Comparison of ENCODE assay signal across 9 cellular contexts in genomic region chr1:52702886-52703787, GRCh38. TPM values are rescaled to one million over a fixed set of nuclear protein-coding genes. Genes with fewer than 3 reads are reported as not detected.
DNase-seq lines count a peak whose midpoint lies in the region; ATAC-seq and TF ChIP-seq lines count a peak whose summit lies in the region.
"Had no signal": no experiment of that assay in that cellular context is flagged by ENCODE, and none has a peak within 500 bp of the region (broad histone marks: within the 10 kb centered on the region; RNA-seq: fewer than 3 reads in every experiment).

No MANE protein-coding gene starts in this region.

- peak overlapping the region; percentile 95 to 99 (median 98) for H3K27ac Mint-ChIP-seq in naive thymus-derived CD8-positive, alpha-beta T cell
- peak overlapping the region; percentile 97 for H3K27ac Mint-ChIP-seq in stimulated activated memory B cell treated with anti-CD40 and anti-IgM and Interleukin-4, amounts not matched to agents 10 μg/mL and 1 μg/mL and 100 μg/mL, for 72 hours

- peaks cover 10 to 34% (median 27%) of the 10 kb centered on the region in 4 donors for H3K4me1 Mint-ChIP-seq in naive thymus-derived CD8-positive, alpha-beta T cell
- peaks cover 30% of the 10 kb centered on the region for H3K4me1 Mint-ChIP-seq in stimulated activated memory B cell treated with anti-CD40 and anti-IgM and Interleukin-4, amounts not matched to agents 10 μg/mL and 1 μg/mL and 100 μg/mL, for 72 hours

- H3K4me3 Mint-ChIP-seq in naive thymus-derived CD8-positive, alpha-beta T cell = peak overlapping the region; percentile 87 to 97 (median 90)
- H3K4me3 Mint-ChIP-seq in stimulated activated memory B cell treated with anti-CD40 and anti-IgM and Interleukin-4, amounts not matched to agents 10 μg/mL and 1 μg/mL and 100 μg/mL, for 72 hours = peak overlapping the region; percentile 81

- no peak for TF ChIP-seq CTCF in fibroblast of pulmonary artery (IDR thresholded peaks at IDR 0.05; ENCODE audit: low read length, missing control alignments)

- no peaks in the 10 kb centered on the region for H3K9me3 Mint-ChIP-seq in naive thymus-derived CD8-positive, alpha-beta T cell
- no peaks in the 10 kb centered on the region for H3K9me3 Mint-ChIP-seq in stimulated activated memory B cell treated with anti-CD40 and anti-IgM and Interleukin-4, amounts not matched to agents 10 μg/mL and 1 μg/mL and 100 μg/mL, for 72 hours

- H3K4me3 ChIP-seq in fibroblast of pulmonary artery (replicated peaks; ENCODE audit: low read depth, low read length) = peak overlapping the region; percentile 54
- H3K4me3 ChIP-seq: SK-N-MC had no signal

- POLR2A ChIA-PET in naive thymus-derived CD8-positive, alpha-beta T cell (lab: Charles Lee) = interaction anchor here (0.6 to 1.8 kb wide), 17 partner anchors 8 to 824 kb away, joined by 3 to 11 read pairs (median 3); partner anchors contain the start of genes ECHDC2, ORC1, PRPF38A and SHISAL2A

- peak; percentile 56 for ATAC-seq in GM19468 (IDR thresholded peaks at IDR 0.05; ENCODE audit: extremely low read depth, unreplicated experiment)
- ATAC-seq in naive thymus-derived CD8-positive, alpha-beta T cell = peak; percentile 94
- peak; percentile 97 for ATAC-seq in stimulated activated memory B cell treated with anti-CD40 and anti-IgM and Interleukin-4, amounts not matched to agents 10 μg/mL and 1 μg/mL and 100 μg/mL, for 72 hours

- peaks cover 0 to 2% (median 0%) of the 10 kb centered on the region in 5 donors for H3K27me3 Mint-ChIP-seq in naive thymus-derived CD8-positive, alpha-beta T cell
- no peaks in the 10 kb centered on the region for H3K27me3 Mint-ChIP-seq in stimulated activated memory B cell treated with anti-CD40 and anti-IgM and Interleukin-4, amounts not matched to agents 10 μg/mL and 1 μg/mL and 100 μg/mL, for 72 hours

- DNase-seq in CD1c-positive myeloid dendritic cell (ENCODE audit: extremely low spot score) (peak; percentile 91), HS-5 (ENCODE audit: low read depth) (peak; percentile 80), RPMI7951 (ENCODE audit: low read depth) (peak; percentile 93), fibroblast of pulmonary artery (ENCODE audit: low read depth) (peak; percentile 90)
- peak; percentile 71 for DNase-seq in activated effector memory CD4-positive, alpha-beta T cell treated with Interleukin-2 at 50 U/mL for 16 hours
- peak; percentile 60 to 92 (median 82) for DNase-seq in naive thymus-derived CD8-positive, alpha-beta T cell

- H3K36me3 Mint-ChIP-seq in naive thymus-derived CD8-positive, alpha-beta T cell = no peaks in the 10 kb centered on the region
- no peaks in the 10 kb centered on the region for H3K36me3 Mint-ChIP-seq in stimulated activated memory B cell treated with anti-CD40 and anti-IgM and Interleukin-4, amounts not matched to agents 10 μg/mL and 1 μg/mL and 100 μg/mL, for 72 hours

RNA-seq across cellular contexts. Expression of gene COA7, which starts 5.0 kb away (rescaled TPM):
- total RNA-seq in RPMI7951 (2014; rRNA removed; shearing (Covaris generic)) = 10.0 and 10.2 TPM in 2 replicates
- 1 to 10 TPM; 2.4 to 3.0 TPM for total RNA-seq in naive thymus-derived CD8-positive, alpha-beta T cell
- polyA plus RNA-seq in naive thymus-derived CD8-positive, alpha-beta T cell = 1 to 10 TPM; 3.1 to 4.2 (median 3.9) TPM

RNA-seq across cellular contexts. Expression of gene ZYG11B, which starts 23.1 kb away (rescaled TPM):
- total RNA-seq in RPMI7951 (2014; rRNA removed; shearing (Covaris generic)) = 23.6 and 27.5 TPM in 2 replicates
- total RNA-seq in naive thymus-derived CD8-positive, alpha-beta T cell = 10 to 100 TPM; 23.6 to 25.9 TPM
- polyA plus RNA-seq in naive thymus-derived CD8-positive, alpha-beta T cell = 10 to 100 TPM; 12.3 to 14.9 (median 12.5) TPM

Comparison
In these comparisons a context has a peak if more than half of its experiments do, and no peak if none do; other contexts are left out.
1. Peak in every context shown above with its lines: DNase-seq, ATAC-seq and H3K4me3 ChIP-seq.